Comparison of ENCODE assay signal across 1 cellular context in the genomic region with DNA sequence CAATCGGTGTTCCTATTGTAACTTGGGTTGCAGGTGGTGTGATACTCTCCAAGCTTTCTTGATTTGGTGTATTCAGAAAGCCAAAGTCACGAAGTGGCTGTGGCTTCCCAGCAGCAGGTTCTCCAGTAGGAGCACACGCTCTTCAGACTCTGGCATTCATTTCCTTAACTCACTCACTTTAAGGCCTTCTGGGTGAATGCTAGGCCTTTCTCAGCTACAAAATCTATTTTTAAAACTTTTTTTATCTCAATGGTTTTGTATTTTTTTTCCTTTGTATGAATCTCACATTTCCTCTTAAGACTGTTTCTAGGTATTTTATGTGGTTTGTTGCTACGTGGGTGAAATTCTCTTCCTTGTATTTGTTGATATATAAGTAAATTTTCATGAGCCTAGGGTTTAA.
TF ChIP-seq lines count a peak whose summit lies in the region.

No MANE protein-coding gene starts in this region.

TF ChIP-seq in GM23338, 12 proteins besides CTCF, POLR2A, EP300 and RAD21 (continued from another document):
- TF ChIP-seq, protein P1, sequence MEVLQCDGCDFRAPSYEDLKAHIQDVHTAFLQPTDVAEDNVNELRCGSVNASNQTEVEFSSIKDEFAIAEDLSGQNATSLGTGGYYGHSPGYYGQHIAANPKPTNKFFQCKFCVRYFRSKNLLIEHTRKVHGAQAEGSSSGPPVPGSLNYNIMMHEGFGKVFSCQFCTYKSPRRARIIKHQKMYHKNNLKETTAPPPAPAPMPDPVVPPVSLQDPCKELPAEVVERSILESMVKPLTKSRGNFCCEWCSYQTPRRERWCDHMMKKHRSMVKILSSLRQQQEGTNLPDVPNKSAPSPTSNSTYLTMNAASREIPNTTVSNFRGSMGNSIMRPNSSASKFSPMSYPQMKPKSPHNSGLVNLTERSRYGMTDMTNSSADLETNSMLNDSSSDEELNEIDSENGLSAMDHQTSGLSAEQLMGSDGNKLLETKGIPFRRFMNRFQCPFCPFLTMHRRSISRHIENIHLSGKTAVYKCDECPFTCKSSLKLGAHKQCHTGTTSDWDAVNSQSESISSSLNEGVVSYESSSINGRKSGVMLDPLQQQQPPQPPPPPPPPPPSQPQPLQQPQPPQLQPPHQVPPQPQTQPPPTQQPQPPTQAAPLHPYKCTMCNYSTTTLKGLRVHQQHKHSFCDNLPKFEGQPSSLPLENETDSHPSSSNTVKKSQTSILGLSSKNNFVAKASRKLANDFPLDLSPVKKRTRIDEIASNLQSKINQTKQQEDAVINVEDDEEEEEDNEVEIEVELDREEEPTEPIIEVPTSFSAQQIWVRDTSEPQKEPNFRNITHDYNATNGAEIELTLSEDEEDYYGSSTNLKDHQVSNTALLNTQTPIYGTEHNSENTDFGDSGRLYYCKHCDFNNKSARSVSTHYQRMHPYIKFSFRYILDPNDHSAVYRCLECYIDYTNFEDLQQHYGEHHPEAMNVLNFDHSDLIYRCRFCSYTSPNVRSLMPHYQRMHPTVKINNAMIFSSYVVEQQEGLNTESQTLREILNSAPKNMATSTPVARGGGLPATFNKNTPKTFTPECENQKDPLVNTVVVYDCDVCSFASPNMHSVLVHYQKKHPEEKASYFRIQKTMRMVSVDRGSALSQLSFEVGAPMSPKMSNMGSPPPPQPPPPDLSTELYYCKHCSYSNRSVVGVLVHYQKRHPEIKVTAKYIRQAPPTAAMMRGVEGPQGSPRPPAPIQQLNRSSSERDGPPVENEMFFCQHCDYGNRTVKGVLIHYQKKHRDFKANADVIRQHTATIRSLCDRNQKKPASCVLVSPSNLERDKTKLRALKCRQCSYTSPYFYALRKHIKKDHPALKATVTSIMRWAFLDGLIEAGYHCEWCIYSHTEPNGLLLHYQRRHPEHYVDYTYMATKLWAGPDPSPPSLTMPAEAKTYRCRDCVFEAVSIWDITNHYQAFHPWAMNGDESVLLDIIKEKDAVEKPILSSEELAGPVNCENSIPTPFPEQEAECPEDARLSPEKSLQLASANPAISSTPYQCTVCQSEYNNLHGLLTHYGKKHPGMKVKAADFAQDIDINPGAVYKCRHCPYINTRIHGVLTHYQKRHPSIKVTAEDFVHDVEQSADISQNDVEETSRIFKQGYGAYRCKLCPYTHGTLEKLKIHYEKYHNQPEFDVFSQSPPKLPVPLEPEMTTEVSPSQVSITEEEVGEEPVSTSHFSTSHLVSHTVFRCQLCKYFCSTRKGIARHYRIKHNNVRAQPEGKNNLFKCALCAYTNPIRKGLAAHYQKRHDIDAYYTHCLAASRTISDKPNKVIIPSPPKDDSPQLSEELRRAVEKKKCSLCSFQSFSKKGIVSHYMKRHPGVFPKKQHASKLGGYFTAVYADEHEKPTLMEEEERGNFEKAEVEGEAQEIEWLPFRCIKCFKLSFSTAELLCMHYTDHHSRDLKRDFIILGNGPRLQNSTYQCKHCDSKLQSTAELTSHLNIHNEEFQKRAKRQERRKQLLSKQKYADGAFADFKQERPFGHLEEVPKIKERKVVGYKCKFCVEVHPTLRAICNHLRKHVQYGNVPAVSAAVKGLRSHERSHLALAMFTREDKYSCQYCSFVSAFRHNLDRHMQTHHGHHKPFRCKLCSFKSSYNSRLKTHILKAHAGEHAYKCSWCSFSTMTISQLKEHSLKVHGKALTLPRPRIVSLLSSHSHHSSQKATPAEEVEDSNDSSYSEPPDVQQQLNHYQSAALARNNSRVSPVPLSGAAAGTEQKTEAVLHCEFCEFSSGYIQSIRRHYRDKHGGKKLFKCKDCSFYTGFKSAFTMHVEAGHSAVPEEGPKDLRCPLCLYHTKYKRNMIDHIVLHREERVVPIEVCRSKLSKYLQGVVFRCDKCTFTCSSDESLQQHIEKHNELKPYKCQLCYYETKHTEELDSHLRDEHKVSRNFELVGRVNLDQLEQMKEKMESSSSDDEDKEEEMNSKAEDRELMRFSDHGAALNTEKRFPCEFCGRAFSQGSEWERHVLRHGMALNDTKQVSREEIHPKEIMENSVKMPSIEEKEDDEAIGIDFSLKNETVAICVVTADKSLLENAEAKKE (CRISPR knock-in tag; IDR thresholded peaks at IDR 0.05): no peak
- TF ChIP-seq EZH2phosphoT487 (IDR thresholded peaks at IDR 0.05; ENCODE audit: unreplicated experiment): no peak
- TF ChIP-seq, protein P2, sequence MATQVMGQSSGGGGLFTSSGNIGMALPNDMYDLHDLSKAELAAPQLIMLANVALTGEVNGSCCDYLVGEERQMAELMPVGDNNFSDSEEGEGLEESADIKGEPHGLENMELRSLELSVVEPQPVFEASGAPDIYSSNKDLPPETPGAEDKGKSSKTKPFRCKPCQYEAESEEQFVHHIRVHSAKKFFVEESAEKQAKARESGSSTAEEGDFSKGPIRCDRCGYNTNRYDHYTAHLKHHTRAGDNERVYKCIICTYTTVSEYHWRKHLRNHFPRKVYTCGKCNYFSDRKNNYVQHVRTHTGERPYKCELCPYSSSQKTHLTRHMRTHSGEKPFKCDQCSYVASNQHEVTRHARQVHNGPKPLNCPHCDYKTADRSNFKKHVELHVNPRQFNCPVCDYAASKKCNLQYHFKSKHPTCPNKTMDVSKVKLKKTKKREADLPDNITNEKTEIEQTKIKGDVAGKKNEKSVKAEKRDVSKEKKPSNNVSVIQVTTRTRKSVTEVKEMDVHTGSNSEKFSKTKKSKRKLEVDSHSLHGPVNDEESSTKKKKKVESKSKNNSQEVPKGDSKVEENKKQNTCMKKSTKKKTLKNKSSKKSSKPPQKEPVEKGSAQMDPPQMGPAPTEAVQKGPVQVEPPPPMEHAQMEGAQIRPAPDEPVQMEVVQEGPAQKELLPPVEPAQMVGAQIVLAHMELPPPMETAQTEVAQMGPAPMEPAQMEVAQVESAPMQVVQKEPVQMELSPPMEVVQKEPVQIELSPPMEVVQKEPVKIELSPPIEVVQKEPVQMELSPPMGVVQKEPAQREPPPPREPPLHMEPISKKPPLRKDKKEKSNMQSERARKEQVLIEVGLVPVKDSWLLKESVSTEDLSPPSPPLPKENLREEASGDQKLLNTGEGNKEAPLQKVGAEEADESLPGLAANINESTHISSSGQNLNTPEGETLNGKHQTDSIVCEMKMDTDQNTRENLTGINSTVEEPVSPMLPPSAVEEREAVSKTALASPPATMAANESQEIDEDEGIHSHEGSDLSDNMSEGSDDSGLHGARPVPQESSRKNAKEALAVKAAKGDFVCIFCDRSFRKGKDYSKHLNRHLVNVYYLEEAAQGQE (IDR thresholded peaks at IDR 0.05; ENCODE audit: unreplicated experiment): no peak
- TF ChIP-seq STAT1 (IDR thresholded peaks at IDR 0.05; ENCODE audit: unreplicated experiment): no peak
- no peak for TF ChIP-seq ZNF331 (CRISPR knock-in tag; IDR thresholded peaks at IDR 0.05; ENCODE audit: low read depth)
- no peak for TF ChIP-seq POLR2AphosphoS5 (IDR thresholded peaks at IDR 0.05; ENCODE audit: low read depth)
